Comparison of ENCODE assay signal across 8 cellular contexts in the genomic region with DNA sequence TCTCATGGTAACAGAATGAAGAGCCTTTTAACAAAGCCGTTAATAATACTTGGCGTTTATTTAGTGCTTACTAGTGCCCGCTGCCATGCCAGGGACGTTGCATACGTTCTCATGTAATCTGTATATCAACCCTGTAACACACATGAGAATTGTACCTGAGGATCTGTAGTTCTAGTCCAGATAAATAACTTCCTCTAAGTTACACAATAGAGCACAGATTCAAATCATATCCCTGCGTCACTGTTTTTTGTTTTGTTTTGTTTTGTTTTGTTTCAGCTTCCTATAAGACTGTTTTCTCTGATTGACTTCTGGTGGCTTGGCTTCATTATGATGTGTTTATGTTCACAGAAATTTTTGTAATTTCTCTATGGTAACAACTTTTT. TPM values are rescaled to one million over a fixed set of nuclear protein-coding genes. Genes with fewer than 3 reads are reported as not detected.
DNase-seq lines count a peak whose midpoint lies in the region; ATAC-seq and TF ChIP-seq lines count a peak whose summit lies in the region.

No MANE protein-coding gene starts in this region.

- TF ChIP-seq CTCF in 22Rv1 (IDR thresholded peaks at IDR 0.05): no peak
- no peak for TF ChIP-seq CTCF in activated CD8-positive, alpha-beta T cell treated with anti-CD3 and anti-CD28 coated beads for 36 hours (IDR thresholded peaks at IDR 0.05)

- POLR2A ChIA-PET in activated CD8-positive, alpha-beta T cell treated with anti-CD3 and anti-CD28 coated beads for 36 hours (lab: Charles Lee): interaction anchor here (1.1 to 2.1 kb wide), 3 partner anchors 12 to 142 kb away, joined by 3 to 12 read pairs (median 5); a partner anchor contains a TSS

- in situ Hi-C loops in GM23248 (cut with MboI): no loop called here

- H3K9me3 Mint-ChIP-seq in activated CD8-positive, alpha-beta T cell treated with anti-CD3 and anti-CD28 coated beads for 36 hours: no peaks in the 10 kb centered on the region

- H3K36me3 ChIP-seq in GM23248 (ENCODE audit: low read depth) (peaks cover 5% of the 10 kb centered on the region), iPS-20b (ENCODE audit: insufficient read depth, low read depth, low read length) (peaks cover 50% of the 10 kb centered on the region), thymus (ENCODE audit: control insufficient read depth, insufficient read depth) (peaks cover 13% of the 10 kb centered on the region)

- H3K9ac ChIP-seq in GM23248: peak overlapping the region; percentile 79
- H3K9ac ChIP-seq in iPS-20b (ENCODE audit: low read depth, low read length): peak overlapping the region; percentile 93

- no peaks in the 10 kb centered on the region for H3K9me2 ChIP-seq in GM23248 (ENCODE audit: insufficient read depth)

- H3K4me3 ChIP-seq in GM23248 (peak overlapping the region; percentile 86), iPS-20b (ENCODE audit: low read length) (peak overlapping the region; percentile 94), thymus (ENCODE audit: low read length) (peak overlapping the region; percentile 90)

- H3K27ac Mint-ChIP-seq in activated CD8-positive, alpha-beta T cell treated with anti-CD3 and anti-CD28 coated beads for 36 hours: peak overlapping the region; percentile 94

- WGBS in GM23248 (ENCODE audit: low coverage in 1 of 2, low lambda C conversion rate in 2 of 2, missing lambda C conversion rate in 2 of 2), 2 experiments: 18 to 20% methylated on average over 6 of the region's 6 CpGs
- WGBS in thymus: 13% methylated on average over 6 of the region's 6 CpGs

- CTCF ChIA-PET in activated CD8-positive, alpha-beta T cell treated with anti-CD3 and anti-CD28 coated beads for 36 hours (lab: Charles Lee): interaction anchor here (0.6 to 1.6 kb wide), 6 partner anchors 13 to 231 kb away, joined by 3 to 4 read pairs (median 3); a partner anchor contains a TSS

- H3K36me3 Mint-ChIP-seq in activated CD8-positive, alpha-beta T cell treated with anti-CD3 and anti-CD28 coated beads for 36 hours (ENCODE audit: low read depth): peaks cover 47% of the 10 kb centered on the region

- H3K27ac ChIP-seq in 22Rv1 (peak overlapping the region; percentile 55), GM23248 (peak overlapping the region; percentile 38), iPS-20b (ENCODE audit: low read length) (no peak overlapping the region), thymus (ENCODE audit: low read depth) (peak overlapping the region; percentile 89)

- no peaks in the 10 kb centered on the region for H3K9me3 ChIP-seq in GM23248 (ENCODE audit: low read depth)
- H3K9me3 ChIP-seq in iPS-20b (ENCODE audit: insufficient read depth, low read depth, low read length): no peaks in the 10 kb centered on the region
- no peaks in the 10 kb centered on the region for H3K9me3 ChIP-seq in thymus (ENCODE audit: control insufficient read depth)

- H2AFZ ChIP-seq in GM23248: peak overlapping the region; percentile 88

- H3K79me2 ChIP-seq in GM23248 (ENCODE audit: insufficient read depth): peaks cover 71% of the 10 kb centered on the region

- H3K27me3 ChIP-seq in GM23248 (replicated peaks; ENCODE audit: insufficient read depth) (no peaks in the 10 kb centered on the region), iPS-20b (ENCODE audit: insufficient read depth, low read length) (no peaks in the 10 kb centered on the region), thymus (ENCODE audit: control insufficient read depth, insufficient read depth) (no peaks in the 10 kb centered on the region)

- H3F3A ChIP-seq in GM23248 (ENCODE audit: insufficient read depth): peaks cover 11% of the 10 kb centered on the region; the same call in 1 of the 2 replicates

- peak overlapping the region; percentile 97 for H3K4me3 Mint-ChIP-seq in activated CD8-positive, alpha-beta T cell treated with anti-CD3 and anti-CD28 coated beads for 36 hours

- H4K20me1 ChIP-seq in GM23248 (ENCODE audit: insufficient read depth): no peaks in the 10 kb centered on the region

- peaks cover 56% of the 10 kb centered on the region for H3K4me1 Mint-ChIP-seq in activated CD8-positive, alpha-beta T cell treated with anti-CD3 and anti-CD28 coated beads for 36 hours (ENCODE audit: low read depth)

- DNase-seq in GM23248 (no peak), head of caudate nucleus (no peak), NCI-H226 (no peak)
- no peak for DNase-seq in activated CD8-positive, alpha-beta T cell treated with anti-CD3 and anti-CD28 coated beads for 36 hours

- no peaks in the 10 kb centered on the region for H3K27me3 Mint-ChIP-seq in activated CD8-positive, alpha-beta T cell treated with anti-CD3 and anti-CD28 coated beads for 36 hours

- intact Hi-C loops in activated CD8-positive, alpha-beta T cell treated with anti-CD3 and anti-CD28 coated beads for 36 hours (cut with micrococcal nuclease): loop anchor here (2.0 kb wide), 1 partner anchor 18 kb away; no protein-coding TSS in a partner anchor
- intact Hi-C loops in head of caudate nucleus (cut with DNase I): no loop called here

- peak overlapping the region; percentile 98 for H3K4me2 ChIP-seq in GM23248 (ENCODE audit: unreplicated experiment)

- no peak for ATAC-seq in activated CD8-positive, alpha-beta T cell treated with anti-CD3 and anti-CD28 coated beads for 36 hours
- no peak for ATAC-seq in HG03520 (IDR thresholded peaks at IDR 0.05; ENCODE audit: unreplicated experiment)

- H3K4me1 ChIP-seq in GM23248 (ENCODE audit: insufficient read depth): 0 out of 2 replicates have a peak, but pooled peaks cover 5% of the 10 kb centered on the region
- H3K4me1 ChIP-seq in iPS-20b (ENCODE audit: insufficient read depth, low read length): no peaks in the 10 kb centered on the region
- H3K4me1 ChIP-seq in thymus (ENCODE audit: control insufficient read depth, insufficient read depth, low read length): peaks cover 10% of the 10 kb centered on the region

RNA-seq across cellular contexts. Expression of a gene that starts 0.6 kb away (rescaled TPM):
- 1.2 and 2.3 TPM in 2 replicates for total RNA-seq in GM23248 (2014; rRNA removed; shearing (Covaris generic))
- polyA plus RNA-seq in GM23248 (2016; fragmentation: Nextera tagmentation; extraction: Ambion mirVana) (1.2 TPM in 2 replicates), thymus (15.4 TPM)
- total RNA-seq in activated CD8-positive, alpha-beta T cell treated with anti-CD3 and anti-CD28 coated beads for 36 hours: 1 to 10 TPM; 2.0 to 2.3 TPM

RNA-seq across cellular contexts. Expression of a gene that starts 16.7 kb away (rescaled TPM):
- total RNA-seq in GM23248 (2014; rRNA removed; shearing (Covaris generic)): 12.0 and 13.2 TPM in 2 replicates
- polyA plus RNA-seq in GM23248 (2016; fragmentation: Nextera tagmentation; extraction: Ambion mirVana) (4.1 TPM in 2 replicates), thymus (5.3 TPM)
- total RNA-seq in activated CD8-positive, alpha-beta T cell treated with anti-CD3 and anti-CD28 coated beads for 36 hours: 10 to 100 TPM; 18.9 to 20.3 TPM

RNA-seq across cellular contexts. Expression of a gene that starts 44.6 kb away (rescaled TPM):
- 0.25 and 0.86 TPM in 2 replicates for total RNA-seq in GM23248 (2014; rRNA removed; shearing (Covaris generic))
- 0.41 and 0.81 TPM in 2 replicates for polyA plus RNA-seq in GM23248 (2016; fragmentation: Nextera tagmentation; extraction: Ambion mirVana)
- total RNA-seq in activated CD8-positive, alpha-beta T cell treated with anti-CD3 and anti-CD28 coated beads for 36 hours: 1 to 10 TPM; 3.5 to 3.6 TPM
- 1.6 TPM for polyA plus RNA-seq in thymus
